16 cellular contexts compared by ENCODE assay signal in genomic region chr3:104952160-104952559, GRCh38.
"Had no signal": no experiment of that assay in that cellular context is flagged by ENCODE, and none has a peak within 500 bp of the region (broad histone marks: within the 10 kb centered on the region; RNA-seq: fewer than 3 reads in every experiment).

No MANE protein-coding gene starts in this region.

- DNase-seq: activated CD4-positive, alpha-beta T cell treated with anti-CD3 and anti-CD28 coated beads for 48 hours; activated naive CD4-positive, alpha-beta T cell treated with Interleukin-2 at 50 U/mL for 16 hours; activated naive CD8-positive, alpha-beta T cell treated with anti-CD3 and anti-CD28 coated beads, Interleukin-2, amount 50 U/mL, for 24 hours; central memory CD4-positive, alpha-beta T cell; esophagus squamous epithelium; kidney; left ventricle myocardium inferior; mesendoderm; T-helper 1 cell; tibial artery; WERI-Rb-1 had no signal

- FAIRE-seq: kidney had no signal

- H3K27ac ChIP-seq: esophagus squamous epithelium, left ventricle myocardium inferior, neural progenitor cell, right atrium auricular region, tibial artery, vagina, WERI-Rb-1 had no signal

- H2AFZ ChIP-seq: neural progenitor cell had no signal

- H3K4me3 ChIP-seq: esophagus squamous epithelium, left ventricle myocardium inferior, neural progenitor cell, right atrium auricular region, smooth muscle cell, tibial artery, vagina had no signal

- H3K9me3 ChIP-seq: esophagus squamous epithelium, left ventricle myocardium inferior, right atrium auricular region, tibial artery, vagina had no signal

- H3K36me3 ChIP-seq: esophagus squamous epithelium, left ventricle myocardium inferior, neural progenitor cell, right atrium auricular region, tibial artery, vagina, WERI-Rb-1 had no signal

- H3K27me3 ChIP-seq: esophagus squamous epithelium, neural progenitor cell, right atrium auricular region, tibial artery, vagina had no signal

- H3K4me1 ChIP-seq: esophagus squamous epithelium, left ventricle myocardium inferior, neural progenitor cell, right atrium auricular region, vagina had no signal

- H3K9ac ChIP-seq: neural progenitor cell had no signal

- H3K4me2 ChIP-seq: neural progenitor cell, smooth muscle cell had no signal

- ATAC-seq: activated naive CD8-positive, alpha-beta T cell treated with anti-CD3 and anti-CD28 coated beads, Interleukin-2, amount 50 U/mL, for 24 hours; stimulated activated memory B cell treated with anti-CD40 and anti-IgM and Interleukin-4, amounts not matched to agents 10 μg/mL and 1 μg/mL and 100 μg/mL, for 72 hours had no signal
